15 cellular contexts compared by ENCODE assay signal in the genomic region with DNA sequence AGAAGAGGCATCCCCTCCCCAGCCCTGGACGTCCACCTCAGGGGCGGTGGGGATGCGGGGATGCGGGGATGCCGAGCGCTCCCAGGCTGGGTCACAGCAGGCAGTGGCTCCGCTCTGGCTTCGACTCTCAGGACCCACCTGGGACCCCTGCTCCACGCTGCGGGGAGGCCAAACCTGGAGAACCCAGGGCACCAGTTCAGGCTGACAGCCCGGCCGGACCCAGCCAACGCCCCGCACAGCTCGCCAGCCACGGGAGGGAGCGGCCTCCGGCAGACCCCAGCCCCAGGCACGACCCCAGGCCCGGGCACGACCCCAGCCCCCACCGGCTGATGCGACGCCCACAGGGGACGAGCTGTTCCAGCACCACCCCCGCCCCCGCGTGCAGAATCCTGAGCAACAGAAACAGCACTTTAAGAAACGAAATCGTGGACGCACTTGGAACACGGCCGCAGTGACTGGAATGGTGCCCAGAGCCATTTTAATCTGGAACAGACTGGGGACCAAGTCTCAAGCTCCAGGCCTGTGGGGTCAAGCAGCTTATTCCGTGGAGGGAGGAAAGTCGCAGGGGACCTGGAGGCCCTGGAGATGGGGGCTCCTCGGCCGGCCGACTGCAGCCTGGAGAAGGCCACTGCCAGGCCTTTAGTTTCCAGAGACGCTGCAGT.
DNase-seq lines count a peak whose midpoint lies in the region; TF ChIP-seq lines count a peak whose summit lies in the region.
"Had no signal": no experiment of that assay in that cellular context is flagged by ENCODE, and none has a peak within 500 bp of the region (broad histone marks: within the 10 kb centered on the region; RNA-seq: fewer than 3 reads in every experiment).

No MANE protein-coding gene starts in this region.

- CTCF ChIA-PET in activated CD4-positive, alpha-beta memory T cell treated with anti-CD3 and anti-CD28 coated beads for 36 hours (lab: Charles Lee) = interaction anchor here (2.1 to 11.9 kb wide), 2 partner anchors 11 to 58 kb away, joined by 6 to 88 read pairs; no protein-coding TSS in a partner anchor
- CTCF ChIA-PET in activated CD4-positive, alpha-beta memory T cell treated with anti-CD3 and anti-CD28 coated beads, Interleukin-2, amount 10 ng/mL, durations not matched to agents 7 days and 5 days (lab: Charles Lee) = interaction anchor here (1.2 kb wide), 1 partner anchor 58 kb away, joined by 3 read pairs; no protein-coding TSS in a partner anchor

- TF ChIP-seq POLR2A in vagina (IDR thresholded peaks at IDR 0.05) = no peak

- H3K36me3 ChIP-seq in vagina = no peaks in the 10 kb centered on the region
- H3K36me3 ChIP-seq: pancreas had no signal

- TF ChIP-seq CTCF in vagina (IDR thresholded peaks at IDR 0.05) = no peak

- no peaks in the 10 kb centered on the region for H3K27me3 ChIP-seq in vagina
- H3K27me3 ChIP-seq: pancreas had no signal

- H3K9me3 Mint-ChIP-seq in activated CD4-positive, alpha-beta memory T cell treated with anti-CD3 and anti-CD28 coated beads for 36 hours = no peaks in the 10 kb centered on the region
- H3K9me3 Mint-ChIP-seq in activated CD4-positive, alpha-beta memory T cell treated with anti-CD3 and anti-CD28 coated beads, Interleukin-2, amount 10 ng/mL, durations not matched to agents 7 days and 5 days = no peaks in the 10 kb centered on the region
- H3K9me3 Mint-ChIP-seq: IgD-negative memory B cell, memory B cell had no signal

- no peak for DNase-seq in activated CD4-positive, alpha-beta memory T cell treated with anti-CD3 and anti-CD28 coated beads for 36 hours
- no peak for DNase-seq in activated CD4-positive, alpha-beta memory T cell treated with anti-CD3 and anti-CD28 coated beads, Interleukin-2, amount 10 ng/mL, durations not matched to agents 7 days and 5 days
- DNase-seq in cardiac septum (ENCODE audit: low spot score) (peak; percentile 77), posterior vena cava (ENCODE audit: low spot score) (peak; percentile 89), vagina (ENCODE audit: extremely low spot score in 2 of 2) (no peak), HK-2 (ENCODE audit: unreplicated experiment) (no peak)
- DNase-seq in activated CD4-positive, alpha-beta T cell treated with anti-CD3 and anti-CD28 coated beads for 4 hours = no peak
- DNase-seq in activated CD4-positive, alpha-beta T cell treated with anti-CD3 and anti-CD28 coated beads, Interleukin-2, amount 50 U/mL, for 1 hour = no peak
- DNase-seq: activated T-cell treated with anti-CD3 and anti-CD28 coated beads, Interleukin-2, amount 50 U/mL, for 1 hour; erythroblast; NCI-H1092 had no signal

- H3K4me3 ChIP-seq in vagina = no peak overlapping the region
- H3K4me3 ChIP-seq: pancreas had no signal

- H3K4me1 ChIP-seq in vagina = peaks cover 49% of the 10 kb centered on the region

- H3K36me3 Mint-ChIP-seq in activated CD4-positive, alpha-beta memory T cell treated with anti-CD3 and anti-CD28 coated beads for 36 hours = peaks cover 19% of the 10 kb centered on the region
- H3K36me3 Mint-ChIP-seq in activated CD4-positive, alpha-beta memory T cell treated with anti-CD3 and anti-CD28 coated beads, Interleukin-2, amount 10 ng/mL, durations not matched to agents 7 days and 5 days (ENCODE audit: low read depth) = peaks cover 52% of the 10 kb centered on the region
- H3K36me3 Mint-ChIP-seq: IgD-negative memory B cell had no signal

- H3K4me1 Mint-ChIP-seq in activated CD4-positive, alpha-beta memory T cell treated with anti-CD3 and anti-CD28 coated beads for 36 hours (ENCODE audit: low read depth) = peaks cover 85% of the 10 kb centered on the region
- peaks cover 89% of the 10 kb centered on the region for H3K4me1 Mint-ChIP-seq in activated CD4-positive, alpha-beta memory T cell treated with anti-CD3 and anti-CD28 coated beads, Interleukin-2, amount 10 ng/mL, durations not matched to agents 7 days and 5 days

- intact Hi-C loops in activated CD4-positive, alpha-beta memory T cell treated with anti-CD3 and anti-CD28 coated beads for 36 hours (cut with micrococcal nuclease) = no loop called here
- intact Hi-C loops in cardiac septum (cut with DNase I) = no loop called here
- intact Hi-C loops in posterior vena cava (cut with DNase I) = loop anchor here (5.0 kb wide), 2 partner anchors 56 to 149 kb away; no protein-coding TSS in a partner anchor
- intact Hi-C loops in vagina (cut with DNase I) = no loop called here

- no peaks in the 10 kb centered on the region for H3K9me3 ChIP-seq in vagina
- H3K9me3 ChIP-seq: pancreas had no signal

- H3K27me3 Mint-ChIP-seq in activated CD4-positive, alpha-beta memory T cell treated with anti-CD3 and anti-CD28 coated beads for 36 hours = no peaks in the 10 kb centered on the region
- no peaks in the 10 kb centered on the region for H3K27me3 Mint-ChIP-seq in activated CD4-positive, alpha-beta memory T cell treated with anti-CD3 and anti-CD28 coated beads, Interleukin-2, amount 10 ng/mL, durations not matched to agents 7 days and 5 days
- H3K27me3 Mint-ChIP-seq: memory B cell had no signal

- no peak overlapping the region for H3K4me3 Mint-ChIP-seq in activated CD4-positive, alpha-beta memory T cell treated with anti-CD3 and anti-CD28 coated beads for 36 hours
- H3K4me3 Mint-ChIP-seq in activated CD4-positive, alpha-beta memory T cell treated with anti-CD3 and anti-CD28 coated beads, Interleukin-2, amount 10 ng/mL, durations not matched to agents 7 days and 5 days = no peak overlapping the region
- H3K4me3 Mint-ChIP-seq: memory B cell had no signal

- H3K27ac Mint-ChIP-seq in activated CD4-positive, alpha-beta memory T cell treated with anti-CD3 and anti-CD28 coated beads for 36 hours = peak overlapping the region; percentile 65
- no peak overlapping the region for H3K27ac Mint-ChIP-seq in activated CD4-positive, alpha-beta memory T cell treated with anti-CD3 and anti-CD28 coated beads, Interleukin-2, amount 10 ng/mL, durations not matched to agents 7 days and 5 days
- H3K27ac Mint-ChIP-seq: memory B cell had no signal

- H3K27ac ChIP-seq in vagina = peak overlapping the region; percentile 89
- H3K27ac ChIP-seq: 22Rv1 had no signal

- POLR2A ChIA-PET in activated CD4-positive, alpha-beta memory T cell treated with anti-CD3 and anti-CD28 coated beads for 36 hours (lab: Charles Lee) = no interaction called here
- POLR2A ChIA-PET in activated CD4-positive, alpha-beta memory T cell treated with anti-CD3 and anti-CD28 coated beads, Interleukin-2, amount 10 ng/mL, durations not matched to agents 7 days and 5 days (lab: Charles Lee) = no interaction called here

Comparison
In these comparisons a context has a peak if more than half of its experiments do, and no peak if none do; other contexts are left out.
1. DNase-seq: peak in cardiac septum (single experiment) and posterior vena cava (single experiment); none in activated CD4-positive, alpha-beta memory T cell treated with anti-CD3 and anti-CD28 coated beads for 36 hours (single experiment), activated CD4-positive, alpha-beta memory T cell treated with anti-CD3 and anti-CD28 coated beads, Interleukin-2, amount 10 ng/mL, durations not matched to agents 7 days and 5 days (single experiment), vagina (0 of 2), HK-2 (single experiment), activated CD4-positive, alpha-beta T cell treated with anti-CD3 and anti-CD28 coated beads for 4 hours (0 of 2) and activated CD4-positive, alpha-beta T cell treated with anti-CD3 and anti-CD28 coated beads, Interleukin-2, amount 50 U/mL, for 1 hour (single experiment).
2. intact Hi-C loops: an anchor here in posterior vena cava (5.0 kb wide); none called in activated CD4-positive, alpha-beta memory T cell treated with anti-CD3 and anti-CD28 coated beads for 36 hours, cardiac septum and vagina.